Comparison of ENCODE assay signal across 9 cellular contexts in genomic region chr17:31489295-31490018, GRCh38.
DNase-seq lines count a peak whose midpoint lies in the region; ATAC-seq and TF ChIP-seq lines count a peak whose summit lies in the region.
"Had no signal": no experiment of that assay in that cellular context is flagged by ENCODE, and none has a peak within 500 bp of the region (broad histone marks: within the 10 kb centered on the region; RNA-seq: fewer than 3 reads in every experiment).

No MANE protein-coding gene starts in this region.

- no peaks in the 10 kb centered on the region for H3K9me3 ChIP-seq in DOHH2 (ENCODE audit: control insufficient read depth, insufficient read depth, low read length)
- no peaks in the 10 kb centered on the region for H3K9me3 ChIP-seq in OCI-LY7 (ENCODE audit: low read length)
- H3K9me3 ChIP-seq in HAP-1: no peaks in the 10 kb centered on the region

- no peaks in the 10 kb centered on the region for H3K9me3 Mint-ChIP-seq in effector memory CD8-positive, alpha-beta T cell
- H3K9me3 Mint-ChIP-seq in nephron progenitor cell: no peaks in the 10 kb centered on the region

- POLR2A ChIA-PET in OCI-LY7 (lab: Charles Lee): interaction anchor here (0.8 kb wide), 1 partner anchor 48 kb away, joined by 4 read pairs; no protein-coding TSS in a partner anchor

- H3K4me2 ChIP-seq in DOHH2 (ENCODE audit: low read length) (peak overlapping the region; percentile 77), OCI-LY7 (ENCODE audit: low read length) (peak overlapping the region; percentile 82)

- no peaks in the 10 kb centered on the region for H3K36me3 ChIP-seq in DOHH2 (ENCODE audit: control insufficient read depth, low read length)
- H3K36me3 ChIP-seq in OCI-LY7 (ENCODE audit: insufficient read depth, low read length): no peaks in the 10 kb centered on the region
- no peaks in the 10 kb centered on the region for H3K36me3 ChIP-seq in HAP-1 (replicated peaks)

- H4K20me1 ChIP-seq in DOHH2 (ENCODE audit: control insufficient read depth, insufficient read depth, low read depth, low read length) (no peaks in the 10 kb centered on the region), OCI-LY7 (ENCODE audit: insufficient read depth, low read length) (peaks cover 7% of the 10 kb centered on the region; the same call in 1 of the 2 replicates)

- BruUV-seq in OCI-LY7 (replicated peaks; lab: Mats Ljungman, UMichigan): TSS peak; percentile 33

- peaks cover 8% of the 10 kb centered on the region for H3F3A ChIP-seq in DOHH2 (ENCODE audit: control insufficient read depth, insufficient read depth)

- intact Hi-C loops in OCI-LY7 (cut with micrococcal nuclease; ENCODE audit: unreplicated experiment): no loop called here

- no peak overlapping the region for H2AFZ ChIP-seq in OCI-LY7 (ENCODE audit: low read length)

- ATAC-seq in effector memory CD8-positive, alpha-beta T cell (replicated peaks): no peak
- ATAC-seq in HG02763 (IDR thresholded peaks at IDR 0.05; ENCODE audit: unreplicated experiment) (no peak), HG02610 (IDR thresholded peaks at IDR 0.05; ENCODE audit: unreplicated experiment) (no peak)

- no peaks in the 10 kb centered on the region for H3K9me2 ChIP-seq in DOHH2 (replicated peaks; ENCODE audit: control insufficient read depth, low read length)
- H3K9me2 ChIP-seq in OCI-LY7 (ENCODE audit: insufficient read depth, low read length): no peaks in the 10 kb centered on the region

- no peaks in the 10 kb centered on the region for H3K27me3 Mint-ChIP-seq in effector memory CD8-positive, alpha-beta T cell
- peaks cover 66% of the 10 kb centered on the region for H3K27me3 Mint-ChIP-seq in nephron progenitor cell (ENCODE audit: low read depth, poor library complexity)

- no peak overlapping the region for H3K27ac ChIP-seq in DOHH2 (ENCODE audit: low read depth, low read length)
- no peak overlapping the region for H3K27ac ChIP-seq in OCI-LY7 (ENCODE audit: low read depth, low read length, poor library complexity, severe bottlenecking)
- H3K27ac ChIP-seq: coronary artery had no signal

- peaks cover 61 to 62% of the 10 kb centered on the region in 2 donors for H3K4me1 Mint-ChIP-seq in effector memory CD8-positive, alpha-beta T cell (ENCODE audit: low read depth in 2 of 2)
- peaks cover 57% of the 10 kb centered on the region for H3K4me1 Mint-ChIP-seq in nephron progenitor cell

- H3K79me2 ChIP-seq in DOHH2 (ENCODE audit: control insufficient read depth, low read length) (peaks cover 58% of the 10 kb centered on the region), OCI-LY7 (ENCODE audit: insufficient read depth, low read depth, low read length) (no peaks in the 10 kb centered on the region)

- peak overlapping the region; percentile 81 to 91 for H3K27ac Mint-ChIP-seq in effector memory CD8-positive, alpha-beta T cell
- H3K27ac Mint-ChIP-seq in nephron progenitor cell: no peak overlapping the region

- TF ChIP-seq CTCF in DOHH2 (IDR thresholded peaks at IDR 0.05; ENCODE audit: low read depth, low read length, poor library complexity, severe bottlenecking) (no peak), OCI-LY7 (conservative IDR thresholded peaks at IDR 0.05; ENCODE audit: low read length) (no peak), nephron progenitor cell (IDR thresholded peaks at IDR 0.05) (no peak)

- H3K4me1 ChIP-seq in DOHH2 (ENCODE audit: control insufficient read depth, low read length) (peaks cover 67% of the 10 kb centered on the region), OCI-LY7 (ENCODE audit: insufficient read depth, low read length, poor library complexity, severe bottlenecking) (peaks cover 71% of the 10 kb centered on the region), HAP-1 (peaks cover 3% of the 10 kb centered on the region; the same call in 1 of the 2 replicates)

- in situ Hi-C loops in HAP-1 (cut with MboI; ENCODE audit: low sequenced_read_pairs) (no loop called here), KBM-7 (cut with MboI; ENCODE audit: low pct_unique_long_range_greater_than_20kb, low sequenced_read_pairs) (no loop called here)

- peak overlapping the region; percentile 82 to 90 for H3K4me3 Mint-ChIP-seq in effector memory CD8-positive, alpha-beta T cell
- H3K4me3 Mint-ChIP-seq in nephron progenitor cell: peak overlapping the region; percentile 86

- DNase-seq in OCI-LY7 (ENCODE audit: low spot score) (no peak), nephron progenitor cell (no peak), HAP-1 (ENCODE audit: low spot score in 2 of 2) (no peak), KBM-7 (no peak)
- no peak for DNase-seq in effector memory CD8-positive, alpha-beta T cell

- peak overlapping the region; percentile 92 for H3K4me3 ChIP-seq in DOHH2 (ENCODE audit: low read length)
- peak overlapping the region; percentile 84 for H3K4me3 ChIP-seq in OCI-LY7 (ENCODE audit: low read depth, low read length, poor library complexity, severe bottlenecking)
- H3K4me3 ChIP-seq in HAP-1: no peak overlapping the region

- no peaks in the 10 kb centered on the region for H3K27me3 ChIP-seq in DOHH2 (ENCODE audit: control insufficient read depth, low read length)
- no peaks in the 10 kb centered on the region for H3K27me3 ChIP-seq in HAP-1 (ENCODE audit: low read depth)

- CTCF ChIA-PET in OCI-LY7 (lab: Charles Lee; ENCODE audit: unreplicated experiment): interaction anchor here (0.6 to 0.7 kb wide), 2 partner anchors 358 to 423 kb away, joined by 3 to 10 read pairs; no protein-coding TSS in a partner anchor

- H3K36me3 Mint-ChIP-seq in effector memory CD8-positive, alpha-beta T cell (ENCODE audit: insufficient read depth): peaks cover 21% of the 10 kb centered on the region
- no peaks in the 10 kb centered on the region for H3K36me3 Mint-ChIP-seq in nephron progenitor cell (ENCODE audit: low read depth)
